1 cellular context compared by ENCODE assay signal in the genomic region with DNA sequence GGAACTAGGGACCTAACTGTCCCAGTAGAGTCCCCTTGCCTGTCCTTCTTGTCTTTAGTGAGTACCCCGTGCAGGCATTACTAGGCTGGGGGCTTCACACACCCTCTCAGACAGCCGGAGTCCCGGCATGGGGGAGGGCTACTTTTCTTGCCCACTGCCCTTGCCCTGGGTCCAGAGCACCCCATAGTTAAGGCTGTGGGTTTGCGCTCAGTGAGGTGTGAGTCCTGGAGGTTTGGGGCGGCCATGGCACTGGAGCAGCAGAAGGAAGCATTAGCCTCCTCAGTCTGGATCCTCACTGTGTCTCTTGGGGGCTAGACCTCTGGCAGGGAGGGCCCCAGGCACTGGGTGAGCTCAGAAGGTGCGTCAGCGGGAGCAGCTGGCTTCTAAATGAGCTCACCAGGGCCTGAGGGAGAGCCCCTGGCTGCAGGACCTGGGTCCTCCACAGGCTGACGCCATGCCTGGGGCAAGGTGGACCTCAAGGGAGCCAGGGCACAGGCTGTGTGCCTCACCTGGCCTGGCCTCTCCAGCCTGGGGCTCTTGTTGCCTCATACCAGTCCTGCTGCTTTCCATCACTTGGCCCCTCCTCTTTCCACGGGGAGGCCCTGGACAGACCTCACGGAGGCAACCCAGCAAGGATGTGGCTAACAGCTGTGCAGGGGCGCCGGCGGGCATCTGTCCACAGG.
TF ChIP-seq lines count a peak whose summit lies in the region.

No MANE protein-coding gene starts in this region.

TF ChIP-seq in GM23338, 12 proteins besides CTCF, POLR2A, EP300 and RAD21 (continued from another document):
- TF ChIP-seq, protein P1, sequence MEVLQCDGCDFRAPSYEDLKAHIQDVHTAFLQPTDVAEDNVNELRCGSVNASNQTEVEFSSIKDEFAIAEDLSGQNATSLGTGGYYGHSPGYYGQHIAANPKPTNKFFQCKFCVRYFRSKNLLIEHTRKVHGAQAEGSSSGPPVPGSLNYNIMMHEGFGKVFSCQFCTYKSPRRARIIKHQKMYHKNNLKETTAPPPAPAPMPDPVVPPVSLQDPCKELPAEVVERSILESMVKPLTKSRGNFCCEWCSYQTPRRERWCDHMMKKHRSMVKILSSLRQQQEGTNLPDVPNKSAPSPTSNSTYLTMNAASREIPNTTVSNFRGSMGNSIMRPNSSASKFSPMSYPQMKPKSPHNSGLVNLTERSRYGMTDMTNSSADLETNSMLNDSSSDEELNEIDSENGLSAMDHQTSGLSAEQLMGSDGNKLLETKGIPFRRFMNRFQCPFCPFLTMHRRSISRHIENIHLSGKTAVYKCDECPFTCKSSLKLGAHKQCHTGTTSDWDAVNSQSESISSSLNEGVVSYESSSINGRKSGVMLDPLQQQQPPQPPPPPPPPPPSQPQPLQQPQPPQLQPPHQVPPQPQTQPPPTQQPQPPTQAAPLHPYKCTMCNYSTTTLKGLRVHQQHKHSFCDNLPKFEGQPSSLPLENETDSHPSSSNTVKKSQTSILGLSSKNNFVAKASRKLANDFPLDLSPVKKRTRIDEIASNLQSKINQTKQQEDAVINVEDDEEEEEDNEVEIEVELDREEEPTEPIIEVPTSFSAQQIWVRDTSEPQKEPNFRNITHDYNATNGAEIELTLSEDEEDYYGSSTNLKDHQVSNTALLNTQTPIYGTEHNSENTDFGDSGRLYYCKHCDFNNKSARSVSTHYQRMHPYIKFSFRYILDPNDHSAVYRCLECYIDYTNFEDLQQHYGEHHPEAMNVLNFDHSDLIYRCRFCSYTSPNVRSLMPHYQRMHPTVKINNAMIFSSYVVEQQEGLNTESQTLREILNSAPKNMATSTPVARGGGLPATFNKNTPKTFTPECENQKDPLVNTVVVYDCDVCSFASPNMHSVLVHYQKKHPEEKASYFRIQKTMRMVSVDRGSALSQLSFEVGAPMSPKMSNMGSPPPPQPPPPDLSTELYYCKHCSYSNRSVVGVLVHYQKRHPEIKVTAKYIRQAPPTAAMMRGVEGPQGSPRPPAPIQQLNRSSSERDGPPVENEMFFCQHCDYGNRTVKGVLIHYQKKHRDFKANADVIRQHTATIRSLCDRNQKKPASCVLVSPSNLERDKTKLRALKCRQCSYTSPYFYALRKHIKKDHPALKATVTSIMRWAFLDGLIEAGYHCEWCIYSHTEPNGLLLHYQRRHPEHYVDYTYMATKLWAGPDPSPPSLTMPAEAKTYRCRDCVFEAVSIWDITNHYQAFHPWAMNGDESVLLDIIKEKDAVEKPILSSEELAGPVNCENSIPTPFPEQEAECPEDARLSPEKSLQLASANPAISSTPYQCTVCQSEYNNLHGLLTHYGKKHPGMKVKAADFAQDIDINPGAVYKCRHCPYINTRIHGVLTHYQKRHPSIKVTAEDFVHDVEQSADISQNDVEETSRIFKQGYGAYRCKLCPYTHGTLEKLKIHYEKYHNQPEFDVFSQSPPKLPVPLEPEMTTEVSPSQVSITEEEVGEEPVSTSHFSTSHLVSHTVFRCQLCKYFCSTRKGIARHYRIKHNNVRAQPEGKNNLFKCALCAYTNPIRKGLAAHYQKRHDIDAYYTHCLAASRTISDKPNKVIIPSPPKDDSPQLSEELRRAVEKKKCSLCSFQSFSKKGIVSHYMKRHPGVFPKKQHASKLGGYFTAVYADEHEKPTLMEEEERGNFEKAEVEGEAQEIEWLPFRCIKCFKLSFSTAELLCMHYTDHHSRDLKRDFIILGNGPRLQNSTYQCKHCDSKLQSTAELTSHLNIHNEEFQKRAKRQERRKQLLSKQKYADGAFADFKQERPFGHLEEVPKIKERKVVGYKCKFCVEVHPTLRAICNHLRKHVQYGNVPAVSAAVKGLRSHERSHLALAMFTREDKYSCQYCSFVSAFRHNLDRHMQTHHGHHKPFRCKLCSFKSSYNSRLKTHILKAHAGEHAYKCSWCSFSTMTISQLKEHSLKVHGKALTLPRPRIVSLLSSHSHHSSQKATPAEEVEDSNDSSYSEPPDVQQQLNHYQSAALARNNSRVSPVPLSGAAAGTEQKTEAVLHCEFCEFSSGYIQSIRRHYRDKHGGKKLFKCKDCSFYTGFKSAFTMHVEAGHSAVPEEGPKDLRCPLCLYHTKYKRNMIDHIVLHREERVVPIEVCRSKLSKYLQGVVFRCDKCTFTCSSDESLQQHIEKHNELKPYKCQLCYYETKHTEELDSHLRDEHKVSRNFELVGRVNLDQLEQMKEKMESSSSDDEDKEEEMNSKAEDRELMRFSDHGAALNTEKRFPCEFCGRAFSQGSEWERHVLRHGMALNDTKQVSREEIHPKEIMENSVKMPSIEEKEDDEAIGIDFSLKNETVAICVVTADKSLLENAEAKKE (CRISPR knock-in tag; IDR thresholded peaks at IDR 0.05): no peak
- TF ChIP-seq ZNF114 (CRISPR knock-in tag; IDR thresholded peaks at IDR 0.05) (no peak), STAT1 (IDR thresholded peaks at IDR 0.05; ENCODE audit: unreplicated experiment) (no peak), EZH2phosphoT487 (IDR thresholded peaks at IDR 0.05; ENCODE audit: unreplicated experiment) (no peak), JUNB (IDR thresholded peaks at IDR 0.05; ENCODE audit: unreplicated experiment) (no peak), EZH2 (IDR thresholded peaks at IDR 0.05; ENCODE audit: low read depth, unreplicated experiment) (no peak), NANOG (IDR thresholded peaks at IDR 0.05; ENCODE audit: borderline replicate concordance) (no peak)
- TF ChIP-seq, protein P2, sequence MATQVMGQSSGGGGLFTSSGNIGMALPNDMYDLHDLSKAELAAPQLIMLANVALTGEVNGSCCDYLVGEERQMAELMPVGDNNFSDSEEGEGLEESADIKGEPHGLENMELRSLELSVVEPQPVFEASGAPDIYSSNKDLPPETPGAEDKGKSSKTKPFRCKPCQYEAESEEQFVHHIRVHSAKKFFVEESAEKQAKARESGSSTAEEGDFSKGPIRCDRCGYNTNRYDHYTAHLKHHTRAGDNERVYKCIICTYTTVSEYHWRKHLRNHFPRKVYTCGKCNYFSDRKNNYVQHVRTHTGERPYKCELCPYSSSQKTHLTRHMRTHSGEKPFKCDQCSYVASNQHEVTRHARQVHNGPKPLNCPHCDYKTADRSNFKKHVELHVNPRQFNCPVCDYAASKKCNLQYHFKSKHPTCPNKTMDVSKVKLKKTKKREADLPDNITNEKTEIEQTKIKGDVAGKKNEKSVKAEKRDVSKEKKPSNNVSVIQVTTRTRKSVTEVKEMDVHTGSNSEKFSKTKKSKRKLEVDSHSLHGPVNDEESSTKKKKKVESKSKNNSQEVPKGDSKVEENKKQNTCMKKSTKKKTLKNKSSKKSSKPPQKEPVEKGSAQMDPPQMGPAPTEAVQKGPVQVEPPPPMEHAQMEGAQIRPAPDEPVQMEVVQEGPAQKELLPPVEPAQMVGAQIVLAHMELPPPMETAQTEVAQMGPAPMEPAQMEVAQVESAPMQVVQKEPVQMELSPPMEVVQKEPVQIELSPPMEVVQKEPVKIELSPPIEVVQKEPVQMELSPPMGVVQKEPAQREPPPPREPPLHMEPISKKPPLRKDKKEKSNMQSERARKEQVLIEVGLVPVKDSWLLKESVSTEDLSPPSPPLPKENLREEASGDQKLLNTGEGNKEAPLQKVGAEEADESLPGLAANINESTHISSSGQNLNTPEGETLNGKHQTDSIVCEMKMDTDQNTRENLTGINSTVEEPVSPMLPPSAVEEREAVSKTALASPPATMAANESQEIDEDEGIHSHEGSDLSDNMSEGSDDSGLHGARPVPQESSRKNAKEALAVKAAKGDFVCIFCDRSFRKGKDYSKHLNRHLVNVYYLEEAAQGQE (IDR thresholded peaks at IDR 0.05; ENCODE audit: unreplicated experiment): no peak
